In the genomic region with DNA sequence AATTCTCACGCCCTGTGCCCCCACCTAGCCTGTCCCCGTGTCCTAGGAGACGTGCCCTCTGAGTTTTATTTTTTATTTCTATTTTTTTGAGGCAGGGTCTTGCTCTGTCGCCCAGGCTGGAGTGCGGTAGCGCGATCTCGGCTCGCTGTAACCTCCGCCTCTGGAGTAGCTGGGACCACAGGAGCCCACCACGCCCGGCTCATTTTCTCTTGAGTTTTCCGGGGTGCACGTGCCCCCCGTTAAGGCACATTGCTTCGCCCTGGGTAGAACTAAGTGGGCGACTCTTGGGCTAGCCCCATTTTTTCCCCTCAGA, we compare ENCODE assay signal across 9 cellular contexts. TPM values are rescaled to one million over a fixed set of nuclear protein-coding genes. Genes with fewer than 3 reads are reported as not detected.
A peak's percentile ranks its signal among the peaks of the same experiment; 100 is the strongest.
DNase-seq lines count a peak whose midpoint lies in the region; FAIRE-seq and TF ChIP-seq lines count a peak whose summit lies in the region.
"Had no signal": no experiment of that assay in that cellular context is flagged by ENCODE, and none has a peak within 500 bp of the region (broad histone marks: within the 10 kb centered on the region; RNA-seq: fewer than 3 reads in every experiment).

No MANE protein-coding gene starts in this region.

- no peak for DNase-seq in right atrium auricular region (ENCODE audit: low spot score)
- no peak for DNase-seq in cardiac septum (ENCODE audit: low spot score)
- DNase-seq in bronchial epithelial cell (ENCODE audit: low read depth), result no peak
- no peak for DNase-seq in vagina (ENCODE audit: extremely low spot score in 2 of 2)
- DNase-seq in activated gamma-delta T cell treated with Interleukin-2 at 50 U/mL for 16 hours, result no peak
- no peak for DNase-seq in COLO668 (lab: John Stamatoyannopoulos, UW; ENCODE audit: unreplicated experiment)
- no peak for DNase-seq in DMS 273 (lab: John Stamatoyannopoulos, UW; ENCODE audit: unreplicated experiment)

- H3K27me3 ChIP-seq in right atrium auricular region (no peaks in the 10 kb centered on the region), bronchial epithelial cell (ENCODE audit: control insufficient read depth, insufficient read depth, low read length) (peaks cover 2% of the 10 kb centered on the region), mononuclear cell (ENCODE audit: insufficient read depth, low read length) (no peaks in the 10 kb centered on the region), vagina (no peaks in the 10 kb centered on the region)

- H3K36me3 ChIP-seq in right atrium auricular region, result peaks cover 14% of the 10 kb centered on the region
- H3K36me3 ChIP-seq in bronchial epithelial cell (ENCODE audit: control insufficient read depth, insufficient read depth, low read length), result peaks cover 10% of the 10 kb centered on the region
- peaks cover 0 to 3% of the 10 kb centered on the region in 2 donors for H3K36me3 ChIP-seq in vagina

- H3K4me3 ChIP-seq in right atrium auricular region (peak overlapping the region; percentile 88 to 99), bronchial epithelial cell (ENCODE audit: low read depth, low read length) (peak overlapping the region; percentile 93), mononuclear cell (ENCODE audit: low read length) (peak overlapping the region; percentile 83), vagina (peak overlapping the region; percentile 78 to 90)

- no peak for TF ChIP-seq POLR2A in vagina (IDR thresholded peaks at IDR 0.05)

- intact Hi-C loops in cardiac septum (cut with DNase I) (loop anchor here (10.0 kb wide), 1 partner anchor 798 kb away; no protein-coding TSS in a partner anchor), vagina (cut with DNase I) (loop anchor here (10.0 kb wide), 1 partner anchor 182 kb away; no protein-coding TSS in a partner anchor)

- FAIRE-seq in bronchial epithelial cell (lab: Jason Lieb, UNC), result no peak
- FAIRE-seq: colon had no signal

- TF ChIP-seq CTCF in right atrium auricular region (IDR thresholded peaks at IDR 0.05) (no peak), bronchial epithelial cell (IDR thresholded peaks at IDR 0.05; ENCODE audit: insufficient read depth, low read length, severe bottlenecking) (no peak), vagina (IDR thresholded peaks at IDR 0.05) (no peak)

- H3K4me1 ChIP-seq in right atrium auricular region (peaks cover 0 to 14% of the 10 kb centered on the region in 2 donors), mononuclear cell (ENCODE audit: insufficient read depth, low read length) (peaks cover 46% of the 10 kb centered on the region), vagina (peaks cover 34% of the 10 kb centered on the region)

- H3K27ac ChIP-seq in right atrium auricular region (peak overlapping the region in 1 of 2 donors; percentile 90), vagina (peak overlapping the region; percentile 82)

- H3K9me3 ChIP-seq in right atrium auricular region (no peaks in the 10 kb centered on the region), mononuclear cell (ENCODE audit: low read depth, low read length) (no peaks in the 10 kb centered on the region), vagina (no peaks in the 10 kb centered on the region)

RNA-seq across cellular contexts. Expression of a gene that starts 0.7 kb away (rescaled TPM):
- total RNA-seq in right atrium auricular region (10 to 100 TPM; 11.8 to 12.6 TPM), cardiac septum (12.6 TPM), bronchial epithelial cell (27.7 and 30.8 TPM in 2 replicates), mononuclear cell (33.4 TPM), vagina (62.9 TPM)
